Comparison of ENCODE assay signal across 8 cellular contexts in the genomic region with DNA sequence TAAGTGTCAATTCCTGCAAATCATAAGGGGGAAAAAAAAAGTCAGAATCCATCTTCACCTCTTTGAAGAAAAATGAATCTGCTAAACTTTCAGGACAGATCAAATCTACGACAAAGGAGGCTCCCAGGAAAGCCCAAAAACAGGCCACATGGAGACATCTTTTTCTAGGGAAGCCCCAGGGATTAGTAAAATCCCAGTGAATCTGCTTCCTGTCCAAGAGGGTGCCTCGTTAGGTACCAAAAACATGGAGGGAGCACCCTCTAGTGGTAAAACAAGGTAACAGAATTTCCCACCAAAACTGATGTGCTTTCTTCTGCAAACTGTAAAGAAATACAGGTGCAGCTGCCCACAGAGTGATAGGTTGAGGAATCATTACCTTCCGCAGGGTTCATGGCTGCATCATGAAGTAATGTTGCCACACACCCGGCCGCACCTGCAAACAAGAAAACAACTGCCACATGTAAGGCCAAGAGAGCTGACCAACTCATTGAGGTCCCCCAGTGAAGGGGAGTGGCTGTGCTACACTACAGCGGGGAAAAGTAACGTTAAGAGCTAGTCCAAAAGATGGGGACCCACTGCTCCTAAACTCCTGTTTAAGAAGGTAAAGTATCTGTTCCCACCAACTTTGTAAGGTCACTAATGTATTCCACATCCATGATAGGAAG. TPM values are rescaled to one million over a fixed set of nuclear protein-coding genes. Genes with fewer than 3 reads are reported as not detected.
DNase-seq lines count a peak whose midpoint lies in the region; ATAC-seq and TF ChIP-seq lines count a peak whose summit lies in the region.

No MANE protein-coding gene starts in this region.

- intact Hi-C loops in CD4-positive, alpha-beta memory T cell (cut with micrococcal nuclease): loop anchor here (1.0 to 5.0 kb wide), 4 partner anchors 52 to 1145 kb away; no protein-coding TSS in a partner anchor

- peak; percentile 82 for TF ChIP-seq CTCF in GM13977 (IDR thresholded peaks at IDR 0.05; ENCODE audit: extremely low read depth, insufficient read depth, missing control alignments)
- peak; percentile 73 for TF ChIP-seq CTCF in WTC11 (IDR thresholded peaks at IDR 0.05)
- peak; percentile 90 for TF ChIP-seq CTCF in neural crest cell (conservative IDR thresholded peaks at IDR 0.05)

- POLR2A ChIA-PET in CD4-positive, alpha-beta memory T cell (lab: Charles Lee; ENCODE audit: partially characterized antibody): interaction anchor here (1.3 to 2.1 kb wide), 3 partner anchors 9 to 182 kb away, joined by 3 to 6 read pairs (median 5); partner anchors contain the start of genes ENTPD7, GOT1 and SLC25A28
- POLR2A ChIA-PET in WTC11 (lab: Charles Lee): interaction anchor here (0.6 to 1.3 kb wide), 3 partner anchors 176 to 223 kb away, joined by 3 to 7 read pairs (median 3); partner anchors contain the start of gene GOT1

- H3K27me3 Mint-ChIP-seq in CD4-positive, alpha-beta memory T cell: no peaks in the 10 kb centered on the region
- no peaks in the 10 kb centered on the region for H3K27me3 Mint-ChIP-seq in WTC11 (ENCODE audit: low read depth)
- no peaks in the 10 kb centered on the region for H3K27me3 Mint-ChIP-seq in neural crest cell (ENCODE audit: low read depth)

- H3K27me3 ChIP-seq in CD4-positive, alpha-beta memory T cell (ENCODE audit: insufficient read depth, low read length): no peaks in the 10 kb centered on the region

- peaks cover 22% of the 10 kb centered on the region for H3K36me3 ChIP-seq in CD4-positive, alpha-beta memory T cell (ENCODE audit: insufficient read depth, low read length)

- ATAC-seq in WTC11 (peak; percentile 87), GM21515 (IDR thresholded peaks at IDR 0.05; ENCODE audit: unreplicated experiment) (no peak), GM18511 (IDR thresholded peaks at IDR 0.05; ENCODE audit: unreplicated experiment) (no peak)

- H3K27ac ChIP-seq in CD4-positive, alpha-beta memory T cell (ENCODE audit: low read depth, low read length): no peak overlapping the region

- H3K4me3 ChIP-seq in CD4-positive, alpha-beta memory T cell (ENCODE audit: low read length in 2 of 2): no peak overlapping the region

- CTCF ChIA-PET in CD4-positive, alpha-beta memory T cell (lab: Charles Lee; ENCODE audit: partially characterized antibody): interaction anchor here (0.7 to 4.2 kb wide), 26 partner anchors 10 to 1147 kb away, joined by 3 to 45 read pairs (median 4); partner anchors contain the start of genes COX15, CUTC, ENTPD7 and GOT1
- CTCF ChIA-PET in WTC11 (lab: Charles Lee): interaction anchor here (0.7 to 3.4 kb wide), 26 partner anchors 9 to 907 kb away, joined by 3 to 78 read pairs (median 4); partner anchors contain the start of genes ENTPD7, GOT1 and SLC25A28

- no peaks in the 10 kb centered on the region for H3K9me3 Mint-ChIP-seq in CD4-positive, alpha-beta memory T cell
- H3K9me3 Mint-ChIP-seq in WTC11 (no peaks in the 10 kb centered on the region), neural crest cell (no peaks in the 10 kb centered on the region)

- H3K4me3 Mint-ChIP-seq in CD4-positive, alpha-beta memory T cell: peak overlapping the region in 1 of 8 donors; percentile 53
- H3K4me3 Mint-ChIP-seq in WTC11 (no peak overlapping the region), neural crest cell (peak overlapping the region; percentile 48)

- in situ Hi-C loops in GM13977 (cut with MboI; ENCODE audit: low pct_unique_long_range_greater_than_20kb, low sequenced_read_pairs, unreplicated experiment): loop anchor here (10.0 kb wide), 1 partner anchor 47 kb away; no protein-coding TSS in a partner anchor

- peak; percentile 46 to 61 (median 51) for DNase-seq in CD4-positive, alpha-beta memory T cell
- DNase-seq in GM13977 (ENCODE audit: low spot score): peak; percentile 69
- peak; percentile 52 for DNase-seq in NCI-H146 (lab: John Stamatoyannopoulos, UW)
- peak; percentile 23 for DNase-seq in WTC11 (ENCODE audit: low spot score)
- peak; percentile 70 for DNase-seq in fibroblast of peridontal ligament (ENCODE audit: extremely low read depth)
- DNase-seq in neural crest cell (ENCODE audit: low read depth, low spot score): peak; percentile 26

- peaks cover 16 to 32% (median 26%) of the 10 kb centered on the region in 4 donors for H3K4me1 Mint-ChIP-seq in CD4-positive, alpha-beta memory T cell
- H3K4me1 Mint-ChIP-seq in WTC11 (peaks cover 6% of the 10 kb centered on the region), neural crest cell (peaks cover 3% of the 10 kb centered on the region)

- peak overlapping the region; percentile 24 to 85 (median 62) for H3K27ac Mint-ChIP-seq in CD4-positive, alpha-beta memory T cell
- H3K27ac Mint-ChIP-seq in WTC11 (no peak overlapping the region), neural crest cell (ENCODE audit: unreplicated experiment) (no peak overlapping the region)

- no peaks in the 10 kb centered on the region for H3K9me3 ChIP-seq in CD4-positive, alpha-beta memory T cell (ENCODE audit: control insufficient read depth in 1 of 2, low read length in 2 of 2)

- peaks cover 9 to 34% of the 10 kb centered on the region in 2 donors for H3K36me3 Mint-ChIP-seq in CD4-positive, alpha-beta memory T cell
- no peaks in the 10 kb centered on the region for H3K36me3 Mint-ChIP-seq in WTC11
- peaks cover 3% of the 10 kb centered on the region for H3K36me3 Mint-ChIP-seq in neural crest cell (ENCODE audit: low read depth)

- peaks cover 18% of the 10 kb centered on the region for H3K4me1 ChIP-seq in CD4-positive, alpha-beta memory T cell (ENCODE audit: insufficient read depth, low read length)

TF ChIP-seq in WTC11, 78 proteins besides CTCF, POLR2A, EP300 and RAD21:
- TF ChIP-seq ELF4 (CRISPR knock-in tag; IDR thresholded peaks at IDR 0.05; ENCODE audit: low read depth): no peak

RNA-seq across cellular contexts. Expression of gene SLC25A28, which starts 7.9 kb away (rescaled TPM):
- total RNA-seq in CD4-positive, alpha-beta memory T cell: 10 to 100 TPM; 85.7 to 91.9 TPM
- polyA plus RNA-seq in CD4-positive, alpha-beta memory T cell: 10 to 100 TPM; 19.4 to 34.2 TPM
- total RNA-seq in WTC11 (2021) (17.3 to 18.3 TPM (median 18.2 TPM) in 3 replicates), neural crest cell (28.4 and 40.2 TPM in 2 replicates)

RNA-seq across cellular contexts. Expression of gene ENTPD7, which starts 47.0 kb away (rescaled TPM):
- total RNA-seq in CD4-positive, alpha-beta memory T cell: 1 to 10 TPM; 3.7 to 3.9 TPM
- polyA plus RNA-seq in CD4-positive, alpha-beta memory T cell: 1 to 10 TPM; 1.7 to 2.2 TPM
- total RNA-seq in WTC11 (2021): 10.2 to 11.4 TPM (median 11.2 TPM) in 3 replicates
- 23.9 and 24.9 TPM in 2 replicates for total RNA-seq in neural crest cell

Comparison
In these comparisons a context has a peak if more than half of its experiments do, and no peak if none do; other contexts are left out.
1. H3K27ac Mint-ChIP-seq: peak in CD4-positive, alpha-beta memory T cell (7 of 7); none in WTC11 (single experiment) and neural crest cell (single experiment).
2. Peak in every context shown above with its lines, with median percentiles within 50 percentile points of each other: DNase-seq and CTCF ChIP-seq.